ENCODE assay signal across 1 cellular context in the genomic region with DNA sequence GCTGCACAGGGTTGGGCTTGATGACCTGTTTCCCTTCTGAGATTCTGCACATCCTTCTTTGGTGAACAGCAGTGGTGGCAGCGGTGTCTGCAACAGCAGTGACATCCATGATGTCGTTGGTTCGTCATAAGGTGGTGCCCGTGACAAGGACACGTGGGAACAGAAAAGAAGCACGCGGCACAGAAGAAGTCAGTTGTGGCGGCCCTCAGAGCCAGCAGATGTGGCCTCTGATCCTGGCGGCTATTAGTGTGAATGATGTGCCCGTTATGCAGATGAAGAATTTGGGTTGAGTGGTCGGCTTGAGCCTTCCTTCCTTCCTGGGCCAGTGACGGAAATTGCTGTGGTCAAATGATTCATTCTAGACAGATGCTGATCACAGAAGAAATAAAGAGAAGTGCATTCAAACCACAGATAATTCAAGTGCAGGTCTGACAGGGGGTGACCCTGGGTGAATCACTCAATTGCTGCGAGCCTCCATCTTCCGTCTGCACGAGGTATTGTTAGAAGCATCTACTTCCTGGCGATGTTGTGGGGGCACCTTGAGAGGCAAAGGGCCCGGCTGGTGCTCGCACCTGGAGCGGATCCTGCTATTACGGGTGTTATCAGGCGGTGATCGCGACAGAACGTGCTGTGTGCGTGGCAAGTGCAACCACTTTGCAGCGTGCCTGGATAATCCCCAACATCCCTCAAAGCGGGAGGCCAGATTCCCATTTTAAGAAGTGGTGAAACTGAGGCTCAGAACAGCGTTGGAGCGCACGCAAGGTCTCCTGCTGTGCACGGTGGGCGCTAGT.
TF ChIP-seq lines count a peak whose summit lies in the region.

No MANE protein-coding gene starts in this region.

TF ChIP-seq in K562, 482 proteins besides CTCF, POLR2A, EP300 and RAD21 (continued from another document and continues in another):
- TF ChIP-seq, protein P1, sequence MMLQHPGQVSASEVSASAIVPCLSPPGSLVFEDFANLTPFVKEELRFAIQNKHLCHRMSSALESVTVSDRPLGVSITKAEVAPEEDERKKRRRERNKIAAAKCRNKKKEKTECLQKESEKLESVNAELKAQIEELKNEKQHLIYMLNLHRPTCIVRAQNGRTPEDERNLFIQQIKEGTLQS (IDR thresholded peaks at IDR 0.05): 0 out of 2 replicates have a peak, but pooled peaks have one; percentile 8
- TF ChIP-seq, protein P1 (CRISPR knock-in tag; conservative IDR thresholded peaks at IDR 0.05): no peak
- TF ChIP-seq, protein P2, sequence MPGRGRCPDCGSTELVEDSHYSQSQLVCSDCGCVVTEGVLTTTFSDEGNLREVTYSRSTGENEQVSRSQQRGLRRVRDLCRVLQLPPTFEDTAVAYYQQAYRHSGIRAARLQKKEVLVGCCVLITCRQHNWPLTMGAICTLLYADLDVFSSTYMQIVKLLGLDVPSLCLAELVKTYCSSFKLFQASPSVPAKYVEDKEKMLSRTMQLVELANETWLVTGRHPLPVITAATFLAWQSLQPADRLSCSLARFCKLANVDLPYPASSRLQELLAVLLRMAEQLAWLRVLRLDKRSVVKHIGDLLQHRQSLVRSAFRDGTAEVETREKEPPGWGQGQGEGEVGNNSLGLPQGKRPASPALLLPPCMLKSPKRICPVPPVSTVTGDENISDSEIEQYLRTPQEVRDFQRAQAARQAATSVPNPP (IDR thresholded peaks at IDR 0.05; ENCODE audit: borderline replicate concordance, insufficient read depth, insufficient read length): no peak
- TF ChIP-seq ZNF282 (CRISPR knock-in tag; IDR thresholded peaks at IDR 0.05): no peak
- TF ChIP-seq KDM4B (IDR thresholded peaks at IDR 0.05; ENCODE audit: borderline replicate concordance in 2 of 2, low read depth in 1 of 2): no peak
- peak; percentile 64 for TF ChIP-seq ETV1 (tag; conservative IDR thresholded peaks at IDR 0.05; ENCODE audit: low read depth)
- TF ChIP-seq GATAD2A (IDR thresholded peaks at IDR 0.05): no peak
- TF ChIP-seq, protein P3, sequence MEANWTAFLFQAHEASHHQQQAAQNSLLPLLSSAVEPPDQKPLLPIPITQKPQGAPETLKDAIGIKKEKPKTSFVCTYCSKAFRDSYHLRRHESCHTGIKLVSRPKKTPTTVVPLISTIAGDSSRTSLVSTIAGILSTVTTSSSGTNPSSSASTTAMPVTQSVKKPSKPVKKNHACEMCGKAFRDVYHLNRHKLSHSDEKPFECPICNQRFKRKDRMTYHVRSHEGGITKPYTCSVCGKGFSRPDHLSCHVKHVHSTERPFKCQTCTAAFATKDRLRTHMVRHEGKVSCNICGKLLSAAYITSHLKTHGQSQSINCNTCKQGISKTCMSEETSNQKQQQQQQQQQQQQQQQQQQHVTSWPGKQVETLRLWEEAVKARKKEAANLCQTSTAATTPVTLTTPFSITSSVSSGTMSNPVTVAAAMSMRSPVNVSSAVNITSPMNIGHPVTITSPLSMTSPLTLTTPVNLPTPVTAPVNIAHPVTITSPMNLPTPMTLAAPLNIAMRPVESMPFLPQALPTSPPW (CRISPR knock-in tag; IDR thresholded peaks at IDR 0.05): peak; percentile 11; the same call in 1 of the 2 replicates
- no peak for TF ChIP-seq ADNP (tag; IDR thresholded peaks at IDR 0.05)
- TF ChIP-seq ZNF77 (CRISPR knock-in tag; IDR thresholded peaks at IDR 0.05): no peak
- no peak for TF ChIP-seq ATF1 (CRISPR knock-in tag; IDR thresholded peaks at IDR 0.05)
- TF ChIP-seq ATF1 (tag; IDR thresholded peaks at IDR 0.05): 0 out of 2 replicates have a peak, but pooled peaks have one; percentile 3
- TF ChIP-seq ZBTB17 (CRISPR knock-in tag; IDR thresholded peaks at IDR 0.05): no peak
- TF ChIP-seq CREM (IDR thresholded peaks at IDR 0.05; ENCODE audit: low read depth): peak; percentile 71
- TF ChIP-seq, protein P4, sequence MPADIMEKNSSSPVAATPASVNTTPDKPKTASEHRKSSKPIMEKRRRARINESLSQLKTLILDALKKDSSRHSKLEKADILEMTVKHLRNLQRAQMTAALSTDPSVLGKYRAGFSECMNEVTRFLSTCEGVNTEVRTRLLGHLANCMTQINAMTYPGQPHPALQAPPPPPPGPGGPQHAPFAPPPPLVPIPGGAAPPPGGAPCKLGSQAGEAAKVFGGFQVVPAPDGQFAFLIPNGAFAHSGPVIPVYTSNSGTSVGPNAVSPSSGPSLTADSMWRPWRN (IDR thresholded peaks at IDR 0.05; ENCODE audit: low read depth): peak; percentile 47; the same call in 1 of the 2 replicates
- TF ChIP-seq ZNF589 (CRISPR knock-in tag; IDR thresholded peaks at IDR 0.05; ENCODE audit: low read depth): 0 out of 2 replicates have a peak, but pooled peaks have one; percentile 60
- TF ChIP-seq, protein P5, sequence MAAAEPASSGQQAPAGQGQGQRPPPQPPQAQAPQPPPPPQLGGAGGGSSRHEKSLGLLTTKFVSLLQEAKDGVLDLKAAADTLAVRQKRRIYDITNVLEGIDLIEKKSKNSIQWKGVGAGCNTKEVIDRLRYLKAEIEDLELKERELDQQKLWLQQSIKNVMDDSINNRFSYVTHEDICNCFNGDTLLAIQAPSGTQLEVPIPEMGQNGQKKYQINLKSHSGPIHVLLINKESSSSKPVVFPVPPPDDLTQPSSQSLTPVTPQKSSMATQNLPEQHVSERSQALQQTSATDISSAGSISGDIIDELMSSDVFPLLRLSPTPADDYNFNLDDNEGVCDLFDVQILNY (CRISPR knock-in tag; IDR thresholded peaks at IDR 0.05): 0 out of 2 replicates have a peak, but pooled peaks have one; percentile 74
- TF ChIP-seq, protein P6, sequence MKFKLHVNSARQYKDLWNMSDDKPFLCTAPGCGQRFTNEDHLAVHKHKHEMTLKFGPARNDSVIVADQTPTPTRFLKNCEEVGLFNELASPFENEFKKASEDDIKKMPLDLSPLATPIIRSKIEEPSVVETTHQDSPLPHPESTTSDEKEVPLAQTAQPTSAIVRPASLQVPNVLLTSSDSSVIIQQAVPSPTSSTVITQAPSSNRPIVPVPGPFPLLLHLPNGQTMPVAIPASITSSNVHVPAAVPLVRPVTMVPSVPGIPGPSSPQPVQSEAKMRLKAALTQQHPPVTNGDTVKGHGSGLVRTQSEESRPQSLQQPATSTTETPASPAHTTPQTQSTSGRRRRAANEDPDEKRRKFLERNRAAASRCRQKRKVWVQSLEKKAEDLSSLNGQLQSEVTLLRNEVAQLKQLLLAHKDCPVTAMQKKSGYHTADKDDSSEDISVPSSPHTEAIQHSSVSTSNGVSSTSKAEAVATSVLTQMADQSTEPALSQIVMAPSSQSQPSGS (CRISPR knock-in tag; IDR thresholded peaks at IDR 0.05): peak; percentile 47; the same call in 1 of the 2 replicates
- peak; percentile 37; the same call in 1 of the 2 replicates for TF ChIP-seq CBFA2T3 (IDR thresholded peaks at IDR 0.05)
- TF ChIP-seq, protein P7, sequence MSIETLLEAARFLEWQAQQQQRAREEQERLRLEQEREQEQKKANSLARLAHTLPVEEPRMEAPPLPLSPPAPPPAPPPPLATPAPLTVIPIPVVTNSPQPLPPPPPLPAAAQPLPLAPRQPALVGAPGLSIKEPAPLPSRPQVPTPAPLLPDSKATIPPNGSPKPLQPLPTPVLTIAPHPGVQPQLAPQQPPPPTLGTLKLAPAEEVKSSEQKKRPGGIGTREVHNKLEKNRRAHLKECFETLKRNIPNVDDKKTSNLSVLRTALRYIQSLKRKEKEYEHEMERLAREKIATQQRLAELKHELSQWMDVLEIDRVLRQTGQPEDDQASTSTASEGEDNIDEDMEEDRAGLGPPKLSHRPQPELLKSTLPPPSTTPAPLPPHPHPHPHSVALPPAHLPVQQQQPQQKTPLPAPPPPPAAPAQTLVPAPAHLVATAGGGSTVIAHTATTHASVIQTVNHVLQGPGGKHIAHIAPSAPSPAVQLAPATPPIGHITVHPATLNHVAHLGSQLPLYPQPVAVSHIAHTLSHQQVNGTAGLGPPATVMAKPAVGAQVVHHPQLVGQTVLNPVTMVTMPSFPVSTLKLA (conservative IDR thresholded peaks at IDR 0.05): 0 out of 4 replicates have a peak, but pooled peaks of 1 of the 2 experiments have one; percentile 27
- TF ChIP-seq, protein P8, sequence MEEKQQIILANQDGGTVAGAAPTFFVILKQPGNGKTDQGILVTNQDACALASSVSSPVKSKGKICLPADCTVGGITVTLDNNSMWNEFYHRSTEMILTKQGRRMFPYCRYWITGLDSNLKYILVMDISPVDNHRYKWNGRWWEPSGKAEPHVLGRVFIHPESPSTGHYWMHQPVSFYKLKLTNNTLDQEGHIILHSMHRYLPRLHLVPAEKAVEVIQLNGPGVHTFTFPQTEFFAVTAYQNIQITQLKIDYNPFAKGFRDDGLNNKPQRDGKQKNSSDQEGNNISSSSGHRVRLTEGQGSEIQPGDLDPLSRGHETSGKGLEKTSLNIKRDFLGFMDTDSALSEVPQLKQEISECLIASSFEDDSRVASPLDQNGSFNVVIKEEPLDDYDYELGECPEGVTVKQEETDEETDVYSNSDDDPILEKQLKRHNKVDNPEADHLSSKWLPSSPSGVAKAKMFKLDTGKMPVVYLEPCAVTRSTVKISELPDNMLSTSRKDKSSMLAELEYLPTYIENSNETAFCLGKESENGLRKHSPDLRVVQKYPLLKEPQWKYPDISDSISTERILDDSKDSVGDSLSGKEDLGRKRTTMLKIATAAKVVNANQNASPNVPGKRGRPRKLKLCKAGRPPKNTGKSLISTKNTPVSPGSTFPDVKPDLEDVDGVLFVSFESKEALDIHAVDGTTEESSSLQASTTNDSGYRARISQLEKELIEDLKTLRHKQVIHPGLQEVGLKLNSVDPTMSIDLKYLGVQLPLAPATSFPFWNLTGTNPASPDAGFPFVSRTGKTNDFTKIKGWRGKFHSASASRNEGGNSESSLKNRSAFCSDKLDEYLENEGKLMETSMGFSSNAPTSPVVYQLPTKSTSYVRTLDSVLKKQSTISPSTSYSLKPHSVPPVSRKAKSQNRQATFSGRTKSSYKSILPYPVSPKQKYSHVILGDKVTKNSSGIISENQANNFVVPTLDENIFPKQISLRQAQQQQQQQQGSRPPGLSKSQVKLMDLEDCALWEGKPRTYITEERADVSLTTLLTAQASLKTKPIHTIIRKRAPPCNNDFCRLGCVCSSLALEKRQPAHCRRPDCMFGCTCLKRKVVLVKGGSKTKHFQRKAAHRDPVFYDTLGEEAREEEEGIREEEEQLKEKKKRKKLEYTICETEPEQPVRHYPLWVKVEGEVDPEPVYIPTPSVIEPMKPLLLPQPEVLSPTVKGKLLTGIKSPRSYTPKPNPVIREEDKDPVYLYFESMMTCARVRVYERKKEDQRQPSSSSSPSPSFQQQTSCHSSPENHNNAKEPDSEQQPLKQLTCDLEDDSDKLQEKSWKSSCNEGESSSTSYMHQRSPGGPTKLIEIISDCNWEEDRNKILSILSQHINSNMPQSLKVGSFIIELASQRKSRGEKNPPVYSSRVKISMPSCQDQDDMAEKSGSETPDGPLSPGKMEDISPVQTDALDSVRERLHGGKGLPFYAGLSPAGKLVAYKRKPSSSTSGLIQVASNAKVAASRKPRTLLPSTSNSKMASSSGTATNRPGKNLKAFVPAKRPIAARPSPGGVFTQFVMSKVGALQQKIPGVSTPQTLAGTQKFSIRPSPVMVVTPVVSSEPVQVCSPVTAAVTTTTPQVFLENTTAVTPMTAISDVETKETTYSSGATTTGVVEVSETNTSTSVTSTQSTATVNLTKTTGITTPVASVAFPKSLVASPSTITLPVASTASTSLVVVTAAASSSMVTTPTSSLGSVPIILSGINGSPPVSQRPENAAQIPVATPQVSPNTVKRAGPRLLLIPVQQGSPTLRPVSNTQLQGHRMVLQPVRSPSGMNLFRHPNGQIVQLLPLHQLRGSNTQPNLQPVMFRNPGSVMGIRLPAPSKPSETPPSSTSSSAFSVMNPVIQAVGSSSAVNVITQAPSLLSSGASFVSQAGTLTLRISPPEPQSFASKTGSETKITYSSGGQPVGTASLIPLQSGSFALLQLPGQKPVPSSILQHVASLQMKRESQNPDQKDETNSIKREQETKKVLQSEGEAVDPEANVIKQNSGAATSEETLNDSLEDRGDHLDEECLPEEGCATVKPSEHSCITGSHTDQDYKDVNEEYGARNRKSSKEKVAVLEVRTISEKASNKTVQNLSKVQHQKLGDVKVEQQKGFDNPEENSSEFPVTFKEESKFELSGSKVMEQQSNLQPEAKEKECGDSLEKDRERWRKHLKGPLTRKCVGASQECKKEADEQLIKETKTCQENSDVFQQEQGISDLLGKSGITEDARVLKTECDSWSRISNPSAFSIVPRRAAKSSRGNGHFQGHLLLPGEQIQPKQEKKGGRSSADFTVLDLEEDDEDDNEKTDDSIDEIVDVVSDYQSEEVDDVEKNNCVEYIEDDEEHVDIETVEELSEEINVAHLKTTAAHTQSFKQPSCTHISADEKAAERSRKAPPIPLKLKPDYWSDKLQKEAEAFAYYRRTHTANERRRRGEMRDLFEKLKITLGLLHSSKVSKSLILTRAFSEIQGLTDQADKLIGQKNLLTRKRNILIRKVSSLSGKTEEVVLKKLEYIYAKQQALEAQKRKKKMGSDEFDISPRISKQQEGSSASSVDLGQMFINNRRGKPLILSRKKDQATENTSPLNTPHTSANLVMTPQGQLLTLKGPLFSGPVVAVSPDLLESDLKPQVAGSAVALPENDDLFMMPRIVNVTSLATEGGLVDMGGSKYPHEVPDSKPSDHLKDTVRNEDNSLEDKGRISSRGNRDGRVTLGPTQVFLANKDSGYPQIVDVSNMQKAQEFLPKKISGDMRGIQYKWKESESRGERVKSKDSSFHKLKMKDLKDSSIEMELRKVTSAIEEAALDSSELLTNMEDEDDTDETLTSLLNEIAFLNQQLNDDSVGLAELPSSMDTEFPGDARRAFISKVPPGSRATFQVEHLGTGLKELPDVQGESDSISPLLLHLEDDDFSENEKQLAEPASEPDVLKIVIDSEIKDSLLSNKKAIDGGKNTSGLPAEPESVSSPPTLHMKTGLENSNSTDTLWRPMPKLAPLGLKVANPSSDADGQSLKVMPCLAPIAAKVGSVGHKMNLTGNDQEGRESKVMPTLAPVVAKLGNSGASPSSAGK (IDR thresholded peaks at IDR 0.05): peak; percentile 82
- TF ChIP-seq, protein P9, sequence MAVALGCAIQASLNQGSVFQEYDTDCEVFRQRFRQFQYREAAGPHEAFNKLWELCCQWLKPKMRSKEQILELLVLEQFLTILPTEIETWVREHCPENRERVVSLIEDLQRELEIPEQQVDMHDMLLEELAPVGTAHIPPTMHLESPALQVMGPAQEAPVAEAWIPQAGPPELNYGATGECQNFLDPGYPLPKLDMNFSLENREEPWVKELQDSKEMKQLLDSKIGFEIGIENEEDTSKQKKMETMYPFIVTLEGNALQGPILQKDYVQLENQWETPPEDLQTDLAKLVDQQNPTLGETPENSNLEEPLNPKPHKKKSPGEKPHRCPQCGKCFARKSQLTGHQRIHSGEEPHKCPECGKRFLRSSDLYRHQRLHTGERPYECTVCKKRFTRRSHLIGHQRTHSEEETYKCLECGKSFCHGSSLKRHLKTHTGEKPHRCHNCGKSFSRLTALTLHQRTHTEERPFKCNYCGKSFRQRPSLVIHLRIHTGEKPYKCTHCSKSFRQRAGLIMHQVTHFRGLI (CRISPR knock-in tag; IDR thresholded peaks at IDR 0.05): no peak
- TF ChIP-seq RHOXF2B (CRISPR knock-in tag; conservative IDR thresholded peaks at IDR 0.05): no peak
- TF ChIP-seq KAT8 (IDR thresholded peaks at IDR 0.05; ENCODE audit: low read depth): no peak
- 0 out of 2 replicates have a peak, but pooled peaks have one; percentile 29 for TF ChIP-seq ESRRA (IDR thresholded peaks at IDR 0.05; ENCODE audit: borderline replicate concordance, low read depth)
- 0 out of 2 replicates have a peak, but pooled peaks have one; percentile 46 for TF ChIP-seq SPI1 (IDR thresholded peaks at IDR 0.05; ENCODE audit: borderline replicate concordance, low read depth, low read length)
- TF ChIP-seq KDM1A (IDR thresholded peaks at IDR 0.05): no peak
